ENCODE assay signal across 17 cellular contexts in the genomic region with DNA sequence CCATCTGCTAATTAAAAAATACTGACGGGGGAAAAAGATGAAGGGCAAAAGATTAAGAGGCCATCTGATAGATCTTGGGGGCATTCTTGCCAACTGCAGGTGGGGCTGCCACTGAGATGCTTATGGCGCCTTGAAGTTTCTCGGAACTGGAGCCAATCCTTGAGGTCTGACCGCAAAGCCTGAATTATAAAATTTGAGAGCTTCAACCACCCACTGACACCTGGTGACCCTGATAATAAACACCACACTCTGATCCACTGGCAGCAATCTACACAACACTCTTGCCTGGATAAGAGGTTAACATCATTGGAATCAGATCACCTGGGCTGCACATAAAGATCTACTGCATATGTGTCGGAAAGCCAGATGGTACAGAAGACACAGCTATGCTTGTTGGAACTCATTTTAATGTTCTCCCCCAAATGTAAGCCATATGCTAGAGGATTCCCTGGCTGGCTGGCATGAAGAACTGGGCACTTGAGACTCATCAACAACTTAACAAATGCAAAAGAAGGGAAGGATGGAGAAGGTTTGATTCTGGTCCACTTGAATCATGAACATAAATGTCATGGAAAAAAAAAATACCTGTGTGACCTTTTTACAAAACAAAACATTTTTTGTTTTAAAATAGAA.
DNase-seq lines count a peak whose midpoint lies in the region; ATAC-seq and TF ChIP-seq lines count a peak whose summit lies in the region.
"Had no signal": no experiment of that assay in that cellular context is flagged by ENCODE, and none has a peak within 500 bp of the region (broad histone marks: within the 10 kb centered on the region; RNA-seq: fewer than 3 reads in every experiment).

No MANE protein-coding gene starts in this region.

- H3K27me3 Mint-ChIP-seq in nephron (ENCODE audit: low read depth), result no peaks in the 10 kb centered on the region

- no peaks in the 10 kb centered on the region for H3K9me3 Mint-ChIP-seq in nephron

- H3K4me3 ChIP-seq in SK-N-MC, result peak overlapping the region; percentile 49
- H3K4me3 ChIP-seq: A549, SJCRH30 had no signal

- H3K4me1 Mint-ChIP-seq in nephron, result peaks cover 35% of the 10 kb centered on the region

- H3K4me3 Mint-ChIP-seq in nephron, result no peak overlapping the region

- TF ChIP-seq CTCF in nephron (IDR thresholded peaks at IDR 0.05; ENCODE audit: unreplicated experiment in 3 of 3), result no peak

- peak overlapping the region; percentile 11 to 82 (median 44) for H3K27ac Mint-ChIP-seq in nephron

- DNase-seq in DMS 273 treated with DMSO at 0.1 percent for 48 hours (lab: John Stamatoyannopoulos, UW) (peak; percentile 90), NCI-H1694 treated with DMSO at 0.1 percent for 48 hours (lab: John Stamatoyannopoulos, UW) (peak; percentile 29), SK-N-MC (ENCODE audit: low read depth, low spot score) (no peak), HT-29 (ENCODE audit: low spot score) (no peak), HuH-7 (ENCODE audit: low spot score) (no peak)
- DNase-seq: DMS153, KG1, NCI-H1048, NCI-H146, NCI-H345, NCI-H774, SJCRH30 had no signal

- no peak overlapping the region for H3K9ac ChIP-seq in SK-N-MC (ENCODE audit: insufficient read length)

- H3K36me3 Mint-ChIP-seq in nephron (ENCODE audit: low read depth), result peaks cover 4% of the 10 kb centered on the region

- H3K27ac ChIP-seq in SK-N-MC, result peak overlapping the region; percentile 82
- H3K27ac ChIP-seq: A549, C4-2B, SJCRH30 had no signal

- no peak for ATAC-seq in HG03025 (IDR thresholded peaks at IDR 0.05; ENCODE audit: low FRiP score, unreplicated experiment)
- ATAC-seq: A549, HCT116 had no signal

- no peaks in the 10 kb centered on the region for H3K9me3 ChIP-seq in SK-N-MC (ENCODE audit: low read depth, low read length)
- H3K9me3 ChIP-seq: A549, SJCRH30 had no signal

- no peaks in the 10 kb centered on the region for H3K36me3 ChIP-seq in SK-N-MC (ENCODE audit: insufficient read depth, low read length)
- H3K36me3 ChIP-seq: SJCRH30 had no signal

Comparison
In these comparisons a context has a peak if more than half of its experiments do, and no peak if none do; other contexts are left out.
1. DNase-seq: peak in DMS 273 treated with DMSO at 0.1 percent for 48 hours (single experiment) and NCI-H1694 treated with DMSO at 0.1 percent for 48 hours (single experiment); none in SK-N-MC (single experiment), HT-29 (single experiment) and HuH-7 (single experiment).